In the genomic region with DNA sequence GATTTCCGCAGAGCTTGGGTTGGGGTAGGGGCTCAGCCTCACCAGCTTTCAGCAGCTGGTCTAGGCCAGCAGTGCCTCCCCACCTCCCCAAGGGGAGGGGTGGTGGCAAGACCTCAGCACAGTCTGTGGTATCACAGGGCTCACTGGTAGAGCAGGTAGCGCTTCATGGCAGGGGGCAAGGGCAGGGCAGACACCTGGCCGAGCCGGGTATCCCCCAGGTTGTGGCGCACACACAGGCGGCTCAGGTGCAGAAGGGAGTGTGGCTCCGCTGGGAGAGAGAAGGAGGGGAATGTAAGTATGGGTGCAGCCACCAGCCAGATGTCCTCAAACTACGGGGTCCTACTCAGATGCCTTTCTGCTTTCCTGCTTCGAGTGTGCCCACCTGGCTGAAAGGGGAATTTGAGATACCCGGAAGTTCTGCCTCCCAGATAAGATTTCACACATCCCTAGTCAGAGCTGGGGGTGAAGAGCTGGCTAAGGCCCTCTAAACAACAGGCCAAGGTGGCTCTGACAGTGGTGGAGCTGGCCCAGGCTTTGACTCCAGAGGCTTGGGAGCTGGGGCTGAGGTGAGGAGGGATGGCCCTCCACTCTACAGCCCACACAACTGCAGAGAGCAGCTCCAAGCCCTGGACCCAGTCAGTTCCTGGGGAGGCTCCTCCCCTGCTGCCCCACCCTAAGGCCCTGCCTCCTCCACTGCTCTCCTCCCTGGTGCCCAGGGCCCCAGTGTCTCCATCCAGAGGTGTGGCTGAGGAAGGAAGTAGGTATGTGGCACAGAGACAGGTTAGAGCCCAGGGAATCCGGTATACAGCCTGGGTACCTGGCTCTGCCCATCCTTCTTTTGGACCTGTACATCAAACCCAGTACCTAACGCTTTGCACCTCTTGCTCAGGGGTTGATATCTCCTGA, we compare ENCODE assay signal across 6 cellular contexts. TPM values are rescaled to one million over a fixed set of nuclear protein-coding genes. Genes with fewer than 3 reads are reported as not detected.
DNase-seq lines count a peak whose midpoint lies in the region; ATAC-seq and TF ChIP-seq lines count a peak whose summit lies in the region.

No MANE protein-coding gene starts in this region.

- H3K36me3 Mint-ChIP-seq in stimulated activated naive B cell treated with anti-CD40 and anti-IgM and Interleukin-4, amounts not matched to agents 10 μg/mL and 1 μg/mL and 100 μg/mL, for 72 hours, result peaks cover 49 to 57% of the 10 kb centered on the region in 2 donors

- no peak for TF ChIP-seq CTCF in RWPE2 (IDR thresholded peaks at IDR 0.05; ENCODE audit: poor library complexity, severe bottlenecking)
- no peak for TF ChIP-seq CTCF in fibroblast of the aortic adventitia (IDR thresholded peaks at IDR 0.05; ENCODE audit: insufficient read depth, low read length)

- no peaks in the 10 kb centered on the region for H3K9me3 ChIP-seq in RWPE2 (ENCODE audit: severe bottlenecking)

- no peaks in the 10 kb centered on the region for H3K27me3 Mint-ChIP-seq in stimulated activated naive B cell treated with anti-CD40 and anti-IgM and Interleukin-4, amounts not matched to agents 10 μg/mL and 1 μg/mL and 100 μg/mL, for 72 hours

- ATAC-seq in RWPE2 (ENCODE audit: low read depth) (peak; percentile 63), HG02981 (IDR thresholded peaks at IDR 0.05; ENCODE audit: unreplicated experiment) (no peak)
- ATAC-seq in stimulated activated naive B cell treated with anti-CD40 and anti-IgM and Interleukin-4, amounts not matched to agents 10 μg/mL and 1 μg/mL and 100 μg/mL, for 72 hours (replicated peaks), result no peak

- H3K4me1 Mint-ChIP-seq in stimulated activated naive B cell treated with anti-CD40 and anti-IgM and Interleukin-4, amounts not matched to agents 10 μg/mL and 1 μg/mL and 100 μg/mL, for 72 hours, result peaks cover 51 to 72% of the 10 kb centered on the region in 2 donors

- peak overlapping the region; percentile 97 for H3K27ac Mint-ChIP-seq in stimulated activated naive B cell treated with anti-CD40 and anti-IgM and Interleukin-4, amounts not matched to agents 10 μg/mL and 1 μg/mL and 100 μg/mL, for 72 hours

- H3K27me3 ChIP-seq in RWPE2 (ENCODE audit: insufficient read depth, poor library complexity, severe bottlenecking), result no peaks in the 10 kb centered on the region

- peaks cover 31% of the 10 kb centered on the region for H3K36me3 ChIP-seq in RWPE2 (ENCODE audit: low read depth)

- H3K4me3 Mint-ChIP-seq in stimulated activated naive B cell treated with anti-CD40 and anti-IgM and Interleukin-4, amounts not matched to agents 10 μg/mL and 1 μg/mL and 100 μg/mL, for 72 hours, result peak overlapping the region; percentile 89 to 100

- H3K4me1 ChIP-seq in RWPE2 (ENCODE audit: insufficient read depth, poor library complexity, severe bottlenecking), result peaks cover 6% of the 10 kb centered on the region

- peak overlapping the region; percentile 49 for H3K4me3 ChIP-seq in RWPE2 (ENCODE audit: severe bottlenecking)
- H3K4me3 ChIP-seq in fibroblast of the aortic adventitia (ENCODE audit: low read depth, low read length), result peak overlapping the region; percentile 91

- H3K9me3 Mint-ChIP-seq in stimulated activated naive B cell treated with anti-CD40 and anti-IgM and Interleukin-4, amounts not matched to agents 10 μg/mL and 1 μg/mL and 100 μg/mL, for 72 hours, result no peaks in the 10 kb centered on the region

- H3K27ac ChIP-seq in RWPE2 (ENCODE audit: poor library complexity, severe bottlenecking), result peak overlapping the region; percentile 88

- DNase-seq in H4 (ENCODE audit: low spot score), result peak; percentile 69
- DNase-seq in RWPE2 (ENCODE audit: low spot score), result peak; percentile 81
- no peak for DNase-seq in fibroblast of the aortic adventitia (ENCODE audit: low read depth)
- no peak for DNase-seq in stimulated activated naive B cell treated with anti-CD40 and anti-IgM and Interleukin-4, amounts not matched to agents 10 μg/mL and 1 μg/mL and 100 μg/mL, for 72 hours
- DNase-seq in midbrain (lab: John Stamatoyannopoulos, UW), result no peak

RNA-seq across cellular contexts. Expression of gene SPSB2, which starts 1.8 kb away (rescaled TPM):
- 10.8 TPM in 2 replicates for total RNA-seq in H4 (2014; rRNA removed; shearing (Covaris generic))
- 3.3 and 8.0 TPM in 2 replicates for total RNA-seq in fibroblast of the aortic adventitia (ENCODE audit: low replicate concordance)

RNA-seq across cellular contexts. Expression of gene TPI1, which starts 4.0 kb away (rescaled TPM):
- 2,242 and 2,549 TPM in 2 replicates for total RNA-seq in H4 (2014; rRNA removed; shearing (Covaris generic))
- 183 and 680 TPM in 2 replicates for total RNA-seq in fibroblast of the aortic adventitia (ENCODE audit: low replicate concordance)

RNA-seq across cellular contexts. Expression of gene USP5, which starts 19.4 kb away (rescaled TPM):
- 86.2 and 91.4 TPM in 2 replicates for total RNA-seq in H4 (2014; rRNA removed; shearing (Covaris generic))
- total RNA-seq in fibroblast of the aortic adventitia (ENCODE audit: low replicate concordance), result 84.0 and 140 TPM in 2 replicates

RNA-seq across cellular contexts. Expression of gene CDCA3, which starts 20.2 kb away (rescaled TPM):
- 75.3 and 101 TPM in 2 replicates for total RNA-seq in H4 (2014; rRNA removed; shearing (Covaris generic))
- total RNA-seq in fibroblast of the aortic adventitia (ENCODE audit: low replicate concordance), result 23.5 TPM in 1 of 2 replicates, not detected in the other

RNA-seq across cellular contexts. Expression of gene GNB3, which starts 30.6 kb away (rescaled TPM):
- total RNA-seq in H4 (2014; rRNA removed; shearing (Covaris generic)), result 0.12 and 1.0 TPM in 2 replicates
- total RNA-seq in fibroblast of the aortic adventitia (ENCODE audit: low replicate concordance), result 3.4 TPM in 2 replicates

Comparison
In these comparisons a context has a peak if more than half of its experiments do, and no peak if none do; other contexts are left out.
1. DNase-seq: peak in H4 (single experiment) and RWPE2 (single experiment); none in fibroblast of the aortic adventitia (single experiment), stimulated activated naive B cell treated with anti-CD40 and anti-IgM and Interleukin-4, amounts not matched to agents 10 μg/mL and 1 μg/mL and 100 μg/mL, for 72 hours (single experiment) and midbrain (single experiment).